ENCODE assay signal across 10 cellular contexts in genomic region chr16:22195445-22195694, GRCh38. TPM values are rescaled to one million over a fixed set of nuclear protein-coding genes. Genes with fewer than 3 reads are reported as not detected.
A peak's percentile ranks its signal among the peaks of the same experiment; 100 is the strongest.
DNase-seq lines count a peak whose midpoint lies in the region; ATAC-seq and TF ChIP-seq lines count a peak whose summit lies in the region.
"Had no signal": no experiment of that assay in that cellular context is flagged by ENCODE, and none has a peak within 500 bp of the region (broad histone marks: within the 10 kb centered on the region; RNA-seq: fewer than 3 reads in every experiment).

No MANE protein-coding gene starts in this region.

- intact Hi-C loops in activated CD4-positive, alpha-beta T cell treated with anti-CD3 and anti-CD28 coated beads for 36 hours (cut with DNase I, micrococcal nuclease): loop anchor here (1.0 to 5.0 kb wide), 4 partner anchors 11 to 177 kb away; partner anchors contain the start of genes EEF2K (in 2 of the 2), CDR2 (in 1 of the 2) and POLR3E (in 1 of the 2)

- DNase-seq in activated CD4-positive, alpha-beta T cell treated with anti-CD3 and anti-CD28 coated beads for 36 hours: no peak
- no peak for DNase-seq in activated CD4-positive, alpha-beta T cell treated with anti-CD3 and anti-CD28 coated beads for 1 hour
- no peak for DNase-seq in GM10248 (ENCODE audit: extremely low spot score)

- no peaks in the 10 kb centered on the region for H3K27me3 Mint-ChIP-seq in activated CD4-positive, alpha-beta T cell treated with anti-CD3 and anti-CD28 coated beads for 36 hours
- no peaks in the 10 kb centered on the region for H3K27me3 Mint-ChIP-seq in activated naive CD8-positive, alpha-beta T cell

- peak overlapping the region; percentile 5 to 6 for H3K27ac ChIP-seq in liver (ENCODE audit: low read depth in 1 of 2, low read length in 2 of 2)
- H3K27ac ChIP-seq in subcutaneous abdominal adipose tissue (ENCODE audit: low read depth, low read length): peak overlapping the region; percentile 75

- POLR2A ChIA-PET in activated CD4-positive, alpha-beta T cell treated with anti-CD3 and anti-CD28 coated beads for 36 hours (lab: Charles Lee): no interaction called here
- POLR2A ChIA-PET in GM10248 (lab: Yijun Ruan, JAX): no interaction called here

- peak overlapping the region; percentile 80 for H3K4me3 Mint-ChIP-seq in activated CD4-positive, alpha-beta T cell treated with anti-CD3 and anti-CD28 coated beads for 36 hours
- peak overlapping the region; percentile 86 for H3K4me3 Mint-ChIP-seq in activated naive CD8-positive, alpha-beta T cell

- no peak overlapping the region for H3K9ac ChIP-seq in liver (ENCODE audit: low read depth in 1 of 2, low read length in 2 of 2)
- H3K9ac ChIP-seq in subcutaneous abdominal adipose tissue (ENCODE audit: low read length in 5 of 5): no peak overlapping the region

- H3K4me1 ChIP-seq in liver (ENCODE audit: control insufficient read depth in 4 of 4, insufficient read depth in 4 of 4, low read length in 3 of 4) (peaks cover 2 to 23% (median 14%) of the 10 kb centered on the region in 4 donors), subcutaneous abdominal adipose tissue (ENCODE audit: control insufficient read depth in 5 of 5, insufficient read depth in 5 of 5, low read length in 5 of 5) (peaks cover 4 to 53% (median 42%) of the 10 kb centered on the region in 5 donors)

- TF ChIP-seq CTCF in liver (IDR thresholded peaks at IDR 0.05; ENCODE audit: low read depth, low read length, missing input control): no peak
- TF ChIP-seq CTCF in GM10248 (IDR thresholded peaks at IDR 0.05; ENCODE audit: control extremely low read depth, extremely low read depth, low read depth, missing control alignments): no peak

- H3K36me3 Mint-ChIP-seq in activated CD4-positive, alpha-beta T cell treated with anti-CD3 and anti-CD28 coated beads for 36 hours (ENCODE audit: low read depth): peaks cover 6% of the 10 kb centered on the region
- peaks cover 6% of the 10 kb centered on the region for H3K36me3 Mint-ChIP-seq in activated naive CD8-positive, alpha-beta T cell

- CTCF ChIA-PET in activated CD4-positive, alpha-beta T cell treated with anti-CD3 and anti-CD28 coated beads for 36 hours (lab: Charles Lee): interaction anchor here (0.6 to 2.6 kb wide), 8 partner anchors 8 to 147 kb away, joined by 3 to 13 read pairs (median 5); partner anchors contain the start of gene POLR3E
- CTCF ChIA-PET in GM10248 (lab: Yijun Ruan, JAX): interaction anchor here (1.2 to 8.8 kb wide), 6 partner anchors 10 to 110 kb away, joined by 3 to 85 read pairs (median 17); partner anchors contain the start of genes EEF2K and POLR3E

- H3K9me3 ChIP-seq in liver (ENCODE audit: control insufficient read depth in 4 of 4, low read length in 3 of 4) (no peaks in the 10 kb centered on the region), subcutaneous abdominal adipose tissue (ENCODE audit: control insufficient read depth in 5 of 5, low read length in 5 of 5) (no peaks in the 10 kb centered on the region)

- no peak for TF ChIP-seq RAD21 in liver (IDR thresholded peaks at IDR 0.05)

- ATAC-seq in activated CD4-positive, alpha-beta T cell treated with anti-CD3 and anti-CD28 coated beads for 36 hours: no peak
- ATAC-seq in HG03342 (IDR thresholded peaks at IDR 0.05; ENCODE audit: unreplicated experiment) (no peak), HG03196 (IDR thresholded peaks at IDR 0.05; ENCODE audit: unreplicated experiment) (no peak)

- H3K9me3 Mint-ChIP-seq in activated CD4-positive, alpha-beta T cell treated with anti-CD3 and anti-CD28 coated beads for 36 hours (ENCODE audit: low read depth): peaks cover 8% of the 10 kb centered on the region
- peaks cover 8% of the 10 kb centered on the region for H3K9me3 Mint-ChIP-seq in activated naive CD8-positive, alpha-beta T cell (ENCODE audit: low read depth)

- H3K27me3 ChIP-seq in liver (ENCODE audit: control insufficient read depth in 4 of 4, insufficient read depth in 4 of 4, low read length in 3 of 4): no peaks in the 10 kb centered on the region
- no peaks in the 10 kb centered on the region for H3K27me3 ChIP-seq in subcutaneous abdominal adipose tissue (ENCODE audit: control insufficient read depth in 5 of 5, insufficient read depth in 4 of 5, low read length in 5 of 5)

- peak overlapping the region; percentile 84 for H3K27ac Mint-ChIP-seq in activated CD4-positive, alpha-beta T cell treated with anti-CD3 and anti-CD28 coated beads for 36 hours
- H3K27ac Mint-ChIP-seq in activated naive CD8-positive, alpha-beta T cell: peak overlapping the region; percentile 94

- H3K4me1 Mint-ChIP-seq in activated CD4-positive, alpha-beta T cell treated with anti-CD3 and anti-CD28 coated beads for 36 hours: peaks cover 44% of the 10 kb centered on the region
- H3K4me1 Mint-ChIP-seq in activated naive CD8-positive, alpha-beta T cell (ENCODE audit: low read depth): peaks cover 51% of the 10 kb centered on the region

- no peak overlapping the region for H3K4me3 ChIP-seq in liver (ENCODE audit: low read depth in 1 of 3, low read length in 3 of 3)
- peak overlapping the region in 1 of 5 donors; percentile 72 for H3K4me3 ChIP-seq in subcutaneous abdominal adipose tissue (ENCODE audit: low read depth in 1 of 5, low read length in 5 of 5)

- H3K36me3 ChIP-seq in liver (ENCODE audit: control insufficient read depth in 4 of 4, insufficient read depth in 3 of 4, low read depth in 1 of 4, low read length in 3 of 4) (no peaks in the 10 kb centered on the region), subcutaneous abdominal adipose tissue (ENCODE audit: control insufficient read depth in 5 of 5, insufficient read depth in 5 of 5, low read length in 5 of 5) (no peaks in the 10 kb centered on the region)

TF ChIP-seq in liver, 16 proteins besides CTCF, POLR2A, EP300 and RAD21:
- TF ChIP-seq RXRA (IDR thresholded peaks at IDR 0.05): no peak
- no peak for TF ChIP-seq ATF3 (IDR thresholded peaks at IDR 0.05)
- no peak for TF ChIP-seq YY1 (IDR thresholded peaks at IDR 0.05)
- TF ChIP-seq, protein P1, sequence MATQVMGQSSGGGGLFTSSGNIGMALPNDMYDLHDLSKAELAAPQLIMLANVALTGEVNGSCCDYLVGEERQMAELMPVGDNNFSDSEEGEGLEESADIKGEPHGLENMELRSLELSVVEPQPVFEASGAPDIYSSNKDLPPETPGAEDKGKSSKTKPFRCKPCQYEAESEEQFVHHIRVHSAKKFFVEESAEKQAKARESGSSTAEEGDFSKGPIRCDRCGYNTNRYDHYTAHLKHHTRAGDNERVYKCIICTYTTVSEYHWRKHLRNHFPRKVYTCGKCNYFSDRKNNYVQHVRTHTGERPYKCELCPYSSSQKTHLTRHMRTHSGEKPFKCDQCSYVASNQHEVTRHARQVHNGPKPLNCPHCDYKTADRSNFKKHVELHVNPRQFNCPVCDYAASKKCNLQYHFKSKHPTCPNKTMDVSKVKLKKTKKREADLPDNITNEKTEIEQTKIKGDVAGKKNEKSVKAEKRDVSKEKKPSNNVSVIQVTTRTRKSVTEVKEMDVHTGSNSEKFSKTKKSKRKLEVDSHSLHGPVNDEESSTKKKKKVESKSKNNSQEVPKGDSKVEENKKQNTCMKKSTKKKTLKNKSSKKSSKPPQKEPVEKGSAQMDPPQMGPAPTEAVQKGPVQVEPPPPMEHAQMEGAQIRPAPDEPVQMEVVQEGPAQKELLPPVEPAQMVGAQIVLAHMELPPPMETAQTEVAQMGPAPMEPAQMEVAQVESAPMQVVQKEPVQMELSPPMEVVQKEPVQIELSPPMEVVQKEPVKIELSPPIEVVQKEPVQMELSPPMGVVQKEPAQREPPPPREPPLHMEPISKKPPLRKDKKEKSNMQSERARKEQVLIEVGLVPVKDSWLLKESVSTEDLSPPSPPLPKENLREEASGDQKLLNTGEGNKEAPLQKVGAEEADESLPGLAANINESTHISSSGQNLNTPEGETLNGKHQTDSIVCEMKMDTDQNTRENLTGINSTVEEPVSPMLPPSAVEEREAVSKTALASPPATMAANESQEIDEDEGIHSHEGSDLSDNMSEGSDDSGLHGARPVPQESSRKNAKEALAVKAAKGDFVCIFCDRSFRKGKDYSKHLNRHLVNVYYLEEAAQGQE (IDR thresholded peaks at IDR 0.05): no peak
- TF ChIP-seq, protein P2, sequence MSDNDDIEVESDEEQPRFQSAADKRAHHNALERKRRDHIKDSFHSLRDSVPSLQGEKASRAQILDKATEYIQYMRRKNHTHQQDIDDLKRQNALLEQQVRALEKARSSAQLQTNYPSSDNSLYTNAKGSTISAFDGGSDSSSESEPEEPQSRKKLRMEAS (IDR thresholded peaks at IDR 0.05): no peak
- TF ChIP-seq FOXA1 (IDR thresholded peaks at IDR 0.05): no peak
- TF ChIP-seq HNF4G (IDR thresholded peaks at IDR 0.05): no peak
- TF ChIP-seq, protein P3, sequence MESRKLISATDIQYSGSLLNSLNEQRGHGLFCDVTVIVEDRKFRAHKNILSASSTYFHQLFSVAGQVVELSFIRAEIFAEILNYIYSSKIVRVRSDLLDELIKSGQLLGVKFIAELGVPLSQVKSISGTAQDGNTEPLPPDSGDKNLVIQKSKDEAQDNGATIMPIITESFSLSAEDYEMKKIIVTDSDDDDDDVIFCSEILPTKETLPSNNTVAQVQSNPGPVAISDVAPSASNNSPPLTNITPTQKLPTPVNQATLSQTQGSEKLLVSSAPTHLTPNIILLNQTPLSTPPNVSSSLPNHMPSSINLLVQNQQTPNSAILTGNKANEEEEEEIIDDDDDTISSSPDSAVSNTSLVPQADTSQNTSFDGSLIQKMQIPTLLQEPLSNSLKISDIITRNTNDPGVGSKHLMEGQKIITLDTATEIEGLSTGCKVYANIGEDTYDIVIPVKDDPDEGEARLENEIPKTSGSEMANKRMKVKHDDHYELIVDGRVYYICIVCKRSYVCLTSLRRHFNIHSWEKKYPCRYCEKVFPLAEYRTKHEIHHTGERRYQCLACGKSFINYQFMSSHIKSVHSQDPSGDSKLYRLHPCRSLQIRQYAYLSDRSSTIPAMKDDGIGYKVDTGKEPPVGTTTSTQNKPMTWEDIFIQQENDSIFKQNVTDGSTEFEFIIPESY (IDR thresholded peaks at IDR 0.05): no peak
- TF ChIP-seq JUND (IDR thresholded peaks at IDR 0.05): no peak
- TF ChIP-seq HNF4A (conservative IDR thresholded peaks at IDR 0.05): no peak
- TF ChIP-seq GABPA (IDR thresholded peaks at IDR 0.05 in 1 of 2, conservative IDR thresholded peaks at IDR 0.05 in 1 of 2): no peak
- TF ChIP-seq NR2F2 (IDR thresholded peaks at IDR 0.05): no peak

RNA-seq across cellular contexts. Expression of gene EEF2K, which starts 10.7 kb away (rescaled TPM):
- 10 to 100 TPM; 23.9 to 28.3 TPM for total RNA-seq in activated CD4-positive, alpha-beta T cell treated with anti-CD3 and anti-CD28 coated beads for 36 hours
- total RNA-seq in liver: 10 to 100 TPM; 11.5 to 14.3 TPM
- polyA plus RNA-seq in liver: 1 to 10 TPM; 3.2 to 4.5 TPM

RNA-seq across cellular contexts. Expression of gene SDR42E2, which starts 33.1 kb away (rescaled TPM):
- total RNA-seq in activated CD4-positive, alpha-beta T cell treated with anti-CD3 and anti-CD28 coated beads for 36 hours: under 1 TPM in 1 of 2 experiments, not detected in 1; 0.07 TPM
- total RNA-seq in liver: not detected
- polyA plus RNA-seq in liver: under 1 TPM in 1 of 2 donors, not detected in 1; 0.07 TPM
- total RNA-seq: H1 had no signal
- polyA plus RNA-seq: adipose tissue had no signal
